ENCODE assay signal across 17 cellular contexts in the genomic region with DNA sequence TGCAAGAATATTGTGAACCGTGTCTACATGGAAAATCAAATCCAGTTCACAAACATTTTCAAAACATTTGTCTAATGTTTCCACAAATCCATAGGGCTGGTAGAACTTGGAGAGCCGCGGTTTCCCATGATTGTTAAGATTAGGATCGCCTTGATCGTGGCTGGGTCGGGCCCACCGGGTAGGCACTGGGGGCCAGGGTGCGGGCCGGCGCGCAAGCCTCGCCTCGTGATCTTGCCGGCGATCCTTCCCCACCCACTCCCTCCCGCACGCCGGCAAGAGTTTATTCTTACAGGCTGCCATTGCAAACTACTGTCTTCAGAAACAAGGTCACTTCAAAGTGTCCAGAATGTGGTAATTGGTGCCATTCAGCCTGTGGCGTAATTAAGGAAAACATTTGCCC.
DNase-seq lines count a peak whose midpoint lies in the region; ATAC-seq and TF ChIP-seq lines count a peak whose summit lies in the region.
"Had no signal": no experiment of that assay in that cellular context is flagged by ENCODE, and none has a peak within 500 bp of the region (broad histone marks: within the 10 kb centered on the region; RNA-seq: fewer than 3 reads in every experiment).

No MANE protein-coding gene starts in this region.

- DNase-seq in activated CD8-positive, alpha-beta memory T cell treated with anti-CD3 and anti-CD28 coated beads, Interleukin-2, amount 10 ng/mL, durations not matched to agents 7 days and 5 days, result peak; percentile 14
- DNase-seq in activated CD8-positive, alpha-beta memory T cell treated with anti-CD3 and anti-CD28 coated beads, Interleukin-2, amount 50 U/mL, for 48 hours, result no peak
- DNase-seq in NCI-H2227 (lab: John Stamatoyannopoulos, UW; ENCODE audit: unreplicated experiment), result peak; percentile 21
- no peak for DNase-seq in hepatocyte (ENCODE audit: low spot score)
- DNase-seq in activated gamma-delta T cell (lab: John Stamatoyannopoulos, UW), result no peak
- DNase-seq: 8988T; CD4-positive, alpha-beta memory T cell; DMS153; DMS79; GDM1; HFFc6 had no signal

- peaks cover 35% of the 10 kb centered on the region for H3K36me3 Mint-ChIP-seq in activated CD8-positive, alpha-beta memory T cell treated with anti-CD3 and anti-CD28 coated beads, Interleukin-2, amount 10 ng/mL, durations not matched to agents 7 days and 5 days
- H3K36me3 Mint-ChIP-seq: CD14-positive monocyte had no signal

- H3K36me3 ChIP-seq in hepatocyte (replicated peaks; ENCODE audit: insufficient read depth, low read depth), result no peaks in the 10 kb centered on the region
- H3K36me3 ChIP-seq: BLaER1 had no signal

- no peak for ATAC-seq in activated CD8-positive, alpha-beta memory T cell treated with anti-CD3 and anti-CD28 coated beads, Interleukin-2, amount 10 ng/mL, durations not matched to agents 7 days and 5 days
- ATAC-seq in HG03565 (IDR thresholded peaks at IDR 0.05; ENCODE audit: unreplicated experiment), result no peak
- ATAC-seq in SK-N-SH treated with all-trans-retinoic acid at 6 μM for 48 hours, result no peak
- ATAC-seq: GM23338, HCT116 had no signal

- no peak for TF ChIP-seq CTCF in hepatocyte (IDR thresholded peaks at IDR 0.05; ENCODE audit: poor library complexity)

- no peaks in the 10 kb centered on the region for H3K27me3 ChIP-seq in hepatocyte
- H3K27me3 ChIP-seq: BLaER1 had no signal

- H3K27ac Mint-ChIP-seq in activated CD8-positive, alpha-beta memory T cell treated with anti-CD3 and anti-CD28 coated beads, Interleukin-2, amount 10 ng/mL, durations not matched to agents 7 days and 5 days, result no peak overlapping the region
- H3K27ac Mint-ChIP-seq: GM23338, HFFc6 had no signal

- H3K27ac ChIP-seq in hepatocyte, result peak overlapping the region; percentile 96
- H3K27ac ChIP-seq: BLaER1 had no signal

- WGBS in hepatocyte (ENCODE audit: low lambda C conversion rate, missing lambda C conversion rate), result 95% methylated on average over 19 of the region's 19 CpGs

- no peaks in the 10 kb centered on the region for H3K9me3 Mint-ChIP-seq in activated CD8-positive, alpha-beta memory T cell treated with anti-CD3 and anti-CD28 coated beads, Interleukin-2, amount 10 ng/mL, durations not matched to agents 7 days and 5 days (ENCODE audit: low read depth)
- H3K9me3 Mint-ChIP-seq: CD14-positive monocyte; CD4-positive, alpha-beta memory T cell; GM23338; HFFc6 had no signal

- no peaks in the 10 kb centered on the region for H3K9me2 ChIP-seq in hepatocyte (replicated peaks; ENCODE audit: insufficient read depth)

- no peak overlapping the region for H3K4me3 Mint-ChIP-seq in activated CD8-positive, alpha-beta memory T cell treated with anti-CD3 and anti-CD28 coated beads, Interleukin-2, amount 10 ng/mL, durations not matched to agents 7 days and 5 days
- H3K4me3 Mint-ChIP-seq: CD14-positive monocyte; CD4-positive, alpha-beta memory T cell; GM23338; HFFc6 had no signal

- no peaks in the 10 kb centered on the region for H3K27me3 Mint-ChIP-seq in activated CD8-positive, alpha-beta memory T cell treated with anti-CD3 and anti-CD28 coated beads, Interleukin-2, amount 10 ng/mL, durations not matched to agents 7 days and 5 days
- H3K27me3 Mint-ChIP-seq: CD4-positive, alpha-beta memory T cell had no signal

- H3K9me3 ChIP-seq in hepatocyte (ENCODE audit: low read depth), result no peaks in the 10 kb centered on the region
- H3K9me3 ChIP-seq: BLaER1 had no signal

- no peaks in the 10 kb centered on the region for H3K79me2 ChIP-seq in hepatocyte

- H3K4me3 ChIP-seq in hepatocyte, result no peak overlapping the region
- H3K4me3 ChIP-seq: BLaER1, GM23338 had no signal

- peaks cover 22% of the 10 kb centered on the region for H3K4me1 Mint-ChIP-seq in activated CD8-positive, alpha-beta memory T cell treated with anti-CD3 and anti-CD28 coated beads, Interleukin-2, amount 10 ng/mL, durations not matched to agents 7 days and 5 days

- no peaks in the 10 kb centered on the region for H4K20me1 ChIP-seq in hepatocyte (ENCODE audit: insufficient read depth, poor library complexity, severe bottlenecking)
- H4K20me1 ChIP-seq: BLaER1 had no signal

- H3K4me1 ChIP-seq in hepatocyte (ENCODE audit: insufficient read depth), result peaks cover 28% of the 10 kb centered on the region

- H2AFZ ChIP-seq in hepatocyte, result no peak overlapping the region
- H2AFZ ChIP-seq: GM23338 had no signal

- no peak overlapping the region for H3K4me2 ChIP-seq in hepatocyte
- H3K4me2 ChIP-seq: BLaER1, GM23338 had no signal

- CTCF ChIA-PET in activated CD8-positive, alpha-beta memory T cell treated with anti-CD3 and anti-CD28 coated beads, Interleukin-2, amount 10 ng/mL, durations not matched to agents 7 days and 5 days (lab: Charles Lee), result no interaction called here

TF ChIP-seq in SK-N-SH treated with all-trans-retinoic acid at 6 μM for 48 hours, 23 proteins besides CTCF, POLR2A, EP300 and RAD21:
- TF ChIP-seq ZNF8 (CRISPR knock-in tag; IDR thresholded peaks at IDR 0.05) (no peak), ZC3H10 (CRISPR knock-in tag; IDR thresholded peaks at IDR 0.05) (no peak), BACH2 (CRISPR knock-in tag; IDR thresholded peaks at IDR 0.05; ENCODE audit: borderline replicate concordance) (no peak), OSR1 (CRISPR knock-in tag; IDR thresholded peaks at IDR 0.05) (no peak), ZNF70 (CRISPR knock-in tag; IDR thresholded peaks at IDR 0.05) (no peak), SNAI2 (CRISPR knock-in tag; IDR thresholded peaks at IDR 0.05) (no peak)
- TF ChIP-seq, protein P1, sequence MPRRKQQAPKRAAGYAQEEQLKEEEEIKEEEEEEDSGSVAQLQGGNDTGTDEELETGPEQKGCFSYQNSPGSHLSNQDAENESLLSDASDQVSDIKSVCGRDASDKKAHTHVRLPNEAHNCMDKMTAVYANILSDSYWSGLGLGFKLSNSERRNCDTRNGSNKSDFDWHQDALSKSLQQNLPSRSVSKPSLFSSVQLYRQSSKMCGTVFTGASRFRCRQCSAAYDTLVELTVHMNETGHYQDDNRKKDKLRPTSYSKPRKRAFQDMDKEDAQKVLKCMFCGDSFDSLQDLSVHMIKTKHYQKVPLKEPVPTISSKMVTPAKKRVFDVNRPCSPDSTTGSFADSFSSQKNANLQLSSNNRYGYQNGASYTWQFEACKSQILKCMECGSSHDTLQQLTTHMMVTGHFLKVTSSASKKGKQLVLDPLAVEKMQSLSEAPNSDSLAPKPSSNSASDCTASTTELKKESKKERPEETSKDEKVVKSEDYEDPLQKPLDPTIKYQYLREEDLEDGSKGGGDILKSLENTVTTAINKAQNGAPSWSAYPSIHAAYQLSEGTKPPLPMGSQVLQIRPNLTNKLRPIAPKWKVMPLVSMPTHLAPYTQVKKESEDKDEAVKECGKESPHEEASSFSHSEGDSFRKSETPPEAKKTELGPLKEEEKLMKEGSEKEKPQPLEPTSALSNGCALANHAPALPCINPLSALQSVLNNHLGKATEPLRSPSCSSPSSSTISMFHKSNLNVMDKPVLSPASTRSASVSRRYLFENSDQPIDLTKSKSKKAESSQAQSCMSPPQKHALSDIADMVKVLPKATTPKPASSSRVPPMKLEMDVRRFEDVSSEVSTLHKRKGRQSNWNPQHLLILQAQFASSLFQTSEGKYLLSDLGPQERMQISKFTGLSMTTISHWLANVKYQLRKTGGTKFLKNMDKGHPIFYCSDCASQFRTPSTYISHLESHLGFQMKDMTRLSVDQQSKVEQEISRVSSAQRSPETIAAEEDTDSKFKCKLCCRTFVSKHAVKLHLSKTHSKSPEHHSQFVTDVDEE (CRISPR knock-in tag; IDR thresholded peaks at IDR 0.05), result no peak
TF ChIP-seq in SK-N-SH treated with all-trans-retinoic acid at 6 μM for 48 hours: peak in this region for 0.

Comparison
In these comparisons a context has a peak if more than half of its experiments do, and no peak if none do; other contexts are left out.
1. DNase-seq: peak in activated CD8-positive, alpha-beta memory T cell treated with anti-CD3 and anti-CD28 coated beads, Interleukin-2, amount 10 ng/mL, durations not matched to agents 7 days and 5 days (single experiment) and NCI-H2227 (single experiment); none in activated CD8-positive, alpha-beta memory T cell treated with anti-CD3 and anti-CD28 coated beads, Interleukin-2, amount 50 U/mL, for 48 hours (single experiment), hepatocyte (single experiment) and activated gamma-delta T cell (single experiment).